ENCODE assay signal across 11 cellular contexts in the genomic region with DNA sequence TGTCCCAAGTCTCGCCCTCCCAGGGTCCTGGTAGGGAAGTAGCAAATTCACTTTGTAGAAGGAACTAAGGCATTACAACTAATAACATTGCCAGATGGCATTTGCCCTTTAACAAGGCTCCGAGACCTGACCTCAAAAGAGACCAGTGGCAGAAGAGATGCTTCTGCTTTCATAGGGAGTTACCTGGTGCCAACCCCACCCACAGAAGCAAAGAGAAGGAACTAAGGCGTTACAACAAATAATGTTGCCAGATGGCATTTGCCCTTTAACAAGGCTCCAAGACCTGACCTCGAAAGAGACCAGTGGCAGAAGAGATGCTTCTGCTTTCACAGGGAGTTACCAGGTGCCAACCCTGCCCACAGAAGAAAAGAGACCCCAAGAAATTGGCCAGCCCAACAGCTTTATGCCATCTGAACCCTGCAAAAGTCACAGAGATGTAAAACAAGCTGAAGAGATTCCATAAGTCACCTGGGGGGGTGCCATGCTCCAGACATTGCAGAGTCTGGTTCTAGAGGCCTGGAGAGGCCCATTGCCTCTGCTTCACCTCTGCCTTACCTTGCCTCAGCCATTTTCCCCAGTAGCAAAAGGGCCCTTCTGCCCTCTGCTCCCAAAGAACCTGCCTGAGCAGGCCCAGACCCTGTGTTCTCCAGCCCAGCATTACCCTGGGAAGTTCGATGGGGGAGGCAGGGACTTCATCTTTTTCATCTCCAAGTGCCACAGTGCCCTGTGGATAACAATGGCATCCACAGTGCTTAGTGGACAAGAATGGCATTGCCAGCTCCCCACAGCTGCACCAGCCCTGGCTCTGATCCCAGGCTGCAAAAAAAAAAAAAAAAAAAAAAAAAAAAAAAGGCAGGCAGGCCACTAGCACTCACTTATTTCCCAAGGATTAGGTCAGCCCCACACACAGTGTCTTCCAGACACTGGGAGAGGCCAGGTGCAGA.
DNase-seq lines count a peak whose midpoint lies in the region; ATAC-seq, FAIRE-seq and TF ChIP-seq lines count a peak whose summit lies in the region.
"Had no signal": no experiment of that assay in that cellular context is flagged by ENCODE, and none has a peak within 500 bp of the region (broad histone marks: within the 10 kb centered on the region; RNA-seq: fewer than 3 reads in every experiment).

No MANE protein-coding gene starts in this region.

- H3K4me3 ChIP-seq in epithelial cell of proximal tubule (ENCODE audit: low read depth, low read length) (no peak overlapping the region), pancreas (no peak overlapping the region), uterus (no peak overlapping the region), PC-9 (no peak overlapping the region)

- intact Hi-C loops in pancreas (cut with DNase I) (no loop called here), uterus (cut with DNase I; ENCODE audit: low total_unique reads) (no loop called here), PC-9 (cut with micrococcal nuclease; ENCODE audit: unreplicated experiment) (no loop called here)

- DNase-seq in Daoy (ENCODE audit: low read depth), result peak; percentile 33
- DNase-seq in NCI-H2196 treated with DMSO at 0.1 percent for 48 hours (lab: John Stamatoyannopoulos, UW; ENCODE audit: unreplicated experiment), result peak; percentile 17
- no peak for DNase-seq in epithelial cell of proximal tubule (ENCODE audit: low read depth)
- peak in 3 of 6 donors; percentile 16 to 30 (median 18) for DNase-seq in pancreas
- DNase-seq in GM13977 (ENCODE audit: low spot score), result no peak
- DNase-seq in activated CD4-positive, alpha-beta T cell treated with anti-CD3 and anti-CD28 coated beads, Interleukin-2, amount 50 U/mL, for 48 hours, result no peak
- no peak for DNase-seq in uterus
- DNase-seq in PC-9, result no peak
- DNase-seq: brain microvascular endothelial cell, Caco-2 had no signal

- H3K27ac ChIP-seq in pancreas, result no peak overlapping the region
- H3K27ac ChIP-seq in uterus, result no peak overlapping the region
- no peak overlapping the region for H3K27ac ChIP-seq in PC-9
- H3K27ac ChIP-seq: brain microvascular endothelial cell had no signal

- H4K20me1 ChIP-seq in PC-9 (ENCODE audit: insufficient read depth), result no peaks in the 10 kb centered on the region

- no peaks in the 10 kb centered on the region for H3K36me3 ChIP-seq in pancreas
- H3K36me3 ChIP-seq in uterus, result no peaks in the 10 kb centered on the region
- no peaks in the 10 kb centered on the region for H3K36me3 ChIP-seq in PC-9 (ENCODE audit: low read depth)
- H3K36me3 ChIP-seq: brain microvascular endothelial cell had no signal

- CTCF ChIA-PET in PC-9 (lab: Charles Lee), result no interaction called here

- ATAC-seq in pancreas, result peak; percentile 81 to 95 (median 88)
- ATAC-seq: left lobe of liver had no signal

- FAIRE-seq in pancreas (lab: Jason Lieb, UNC), result no peak

- H3K4me1 ChIP-seq in pancreas (no peaks in the 10 kb centered on the region), uterus (no peaks in the 10 kb centered on the region), PC-9 (replicated peaks; ENCODE audit: insufficient read depth) (no peaks in the 10 kb centered on the region)
- H3K4me1 ChIP-seq: Caco-2 had no signal

- H3F3A ChIP-seq in PC-9 (ENCODE audit: insufficient read depth, low read depth), result no peaks in the 10 kb centered on the region

- 65 to 82% methylated on average over 5 of the region's 5 CpGs for WGBS in pancreas, 2 donors

- no peaks in the 10 kb centered on the region for H3K79me2 ChIP-seq in PC-9 (ENCODE audit: low read depth)

- TF ChIP-seq CTCF in epithelial cell of proximal tubule (conservative IDR thresholded peaks at IDR 0.05; ENCODE audit: low read depth, low read length) (peak; percentile 26), pancreas (IDR thresholded peaks at IDR 0.05) (peak in 2 of 4 donors; percentile 18 to 33), GM13977 (IDR thresholded peaks at IDR 0.05; ENCODE audit: extremely low read depth, insufficient read depth, missing control alignments) (no peak), uterus (IDR thresholded peaks at IDR 0.05) (no peak), PC-9 (conservative IDR thresholded peaks at IDR 0.05) (no peak)

- H3K27me3 ChIP-seq in pancreas (no peaks in the 10 kb centered on the region), uterus (no peaks in the 10 kb centered on the region), PC-9 (ENCODE audit: insufficient read depth, low read depth) (peaks cover 25% of the 10 kb centered on the region)

- H3K4me2 ChIP-seq in PC-9, result no peak overlapping the region

- TF ChIP-seq POLR2A in uterus (IDR thresholded peaks at IDR 0.05), result no peak

- BruUV-seq in PC-9 (replicated peaks; lab: Mats Ljungman, UMichigan), result no TSS peak

- POLR2A ChIA-PET in PC-9 (lab: Charles Lee; ENCODE audit: unreplicated experiment), result no interaction called here

- no peaks in the 10 kb centered on the region for H3K9me2 ChIP-seq in PC-9 (ENCODE audit: insufficient read depth)

- no peak overlapping the region for H2AFZ ChIP-seq in PC-9

- in situ Hi-C loops in GM13977 (cut with MboI; ENCODE audit: low pct_unique_long_range_greater_than_20kb, low sequenced_read_pairs, unreplicated experiment), result no loop called here

- H3K9me3 ChIP-seq in pancreas (no peaks in the 10 kb centered on the region), uterus (no peaks in the 10 kb centered on the region), PC-9 (ENCODE audit: insufficient read depth, low read depth) (no peaks in the 10 kb centered on the region)
- H3K9me3 ChIP-seq: Caco-2 had no signal

Comparison
In these comparisons a context has a peak if more than half of its experiments do, and no peak if none do; other contexts are left out.
1. DNase-seq: peak in Daoy (single experiment) and NCI-H2196 treated with DMSO at 0.1 percent for 48 hours (single experiment); none in epithelial cell of proximal tubule (single experiment), GM13977 (single experiment), activated CD4-positive, alpha-beta T cell treated with anti-CD3 and anti-CD28 coated beads, Interleukin-2, amount 50 U/mL, for 48 hours (0 of 2), uterus (0 of 2) and PC-9 (0 of 2).